ENCODE assay signal across 8 cellular contexts in the genomic region with DNA sequence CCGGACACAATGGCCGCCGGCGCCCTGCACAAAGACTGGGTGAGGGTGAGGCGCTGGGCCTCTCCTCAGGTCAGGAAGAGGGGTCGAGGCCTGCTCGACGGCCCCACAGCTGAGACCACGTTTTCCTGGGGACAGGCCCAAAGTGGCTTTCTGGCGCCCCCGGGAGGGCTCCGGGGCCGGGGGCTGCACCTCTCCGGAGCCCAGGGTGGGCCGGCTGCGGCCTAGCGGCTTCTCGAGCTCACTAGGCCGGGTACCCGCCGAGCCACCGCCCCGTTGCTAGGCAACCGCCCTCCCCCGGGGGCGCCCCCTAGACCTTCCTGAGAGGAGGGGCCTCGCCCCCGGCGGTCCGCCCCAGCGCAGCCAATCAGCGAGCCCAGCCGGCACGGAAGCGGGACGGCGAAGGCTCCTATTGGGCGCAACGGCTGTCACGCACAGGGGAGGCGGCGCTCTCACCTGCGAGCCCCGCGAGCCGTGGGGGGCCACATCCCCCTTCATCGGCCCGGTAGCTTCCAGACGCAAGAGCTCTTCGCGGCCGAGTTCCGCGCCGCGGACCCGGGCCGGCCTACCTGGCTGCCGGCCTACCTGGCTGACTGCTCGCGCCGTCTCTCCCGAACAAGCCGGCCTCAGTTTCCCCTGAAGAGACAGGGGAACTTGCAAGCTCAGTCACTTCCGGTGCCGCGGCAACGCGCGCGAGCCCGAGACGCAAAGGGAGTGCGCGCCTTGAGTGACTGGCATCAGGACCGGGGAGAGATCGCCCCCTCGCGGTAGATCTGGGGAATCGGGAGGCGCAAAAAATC. TPM values are rescaled to one million over a fixed set of nuclear protein-coding genes. Genes with fewer than 3 reads are reported as not detected.
A peak's percentile ranks its signal among the peaks of the same experiment; 100 is the strongest.
DNase-seq lines count a peak whose midpoint lies in the region; ATAC-seq lines count a peak whose summit lies in the region.

No MANE protein-coding gene starts in this region.

- peaks cover 20% of the 10 kb centered on the region for H3K4me1 Mint-ChIP-seq in T-helper 1 cell treated with Interleukin-12 subunit alpha and Interleukin-12 subunit beta and Interleukin-4 antibody, amounts not matched to agents 30 μg/mL and 1 μg/mL, for 36 hours (ENCODE audit: low read depth)

- H3K27me3 Mint-ChIP-seq in T-helper 1 cell treated with Interleukin-12 subunit alpha and Interleukin-12 subunit beta and Interleukin-4 antibody, amounts not matched to agents 30 μg/mL and 1 μg/mL, for 36 hours (ENCODE audit: low read depth): no peaks in the 10 kb centered on the region

- H3K4me1 ChIP-seq in right cardiac atrium (ENCODE audit: control insufficient read depth, insufficient read depth, low read length): peaks cover 10% of the 10 kb centered on the region
- H3K4me1 ChIP-seq in rectal smooth muscle tissue (ENCODE audit: control insufficient read depth, insufficient read depth, low read length): peaks cover 28% of the 10 kb centered on the region
- H3K4me1 ChIP-seq in aorta (ENCODE audit: control insufficient read depth in 1 of 2, insufficient read depth in 2 of 2, low read length in 2 of 2): no peaks in the 10 kb centered on the region

- intact Hi-C loops in right cardiac atrium (cut with DNase I) (loop anchor here (1.0 to 10.0 kb wide), 5 partner anchors 56 to 159 kb away; no protein-coding TSS in a partner anchor), aorta (cut with DNase I) (loop anchor here (1.0 to 10.0 kb wide), 5 partner anchors 62 to 161 kb away; a partner anchor contains a TSS)

- ATAC-seq in GM18498 (IDR thresholded peaks at IDR 0.05; ENCODE audit: unreplicated experiment): peak; percentile 91
- peak; percentile 89 for ATAC-seq in HG02885 (IDR thresholded peaks at IDR 0.05; ENCODE audit: poor library complexity, unreplicated experiment)
- peak; percentile 97 for ATAC-seq in right cardiac atrium
- peak; percentile 97 for ATAC-seq in aorta (ENCODE audit: low FRiP score)

- DNase-seq in NCI-H146 treated with DMSO at 0.1 percent for 48 hours (lab: John Stamatoyannopoulos, UW; ENCODE audit: unreplicated experiment): peak; percentile 98
- DNase-seq in right cardiac atrium: peak; percentile 99 to 100 (median 99)
- peak; percentile 99 for DNase-seq in aorta

- H3K27me3 ChIP-seq in right cardiac atrium (ENCODE audit: control insufficient read depth, insufficient read depth) (no peaks in the 10 kb centered on the region), rectal smooth muscle tissue (ENCODE audit: control insufficient read depth, insufficient read depth, low read length) (no peaks in the 10 kb centered on the region), aorta (ENCODE audit: control insufficient read depth in 1 of 2, insufficient read depth in 2 of 2, low read length in 1 of 2) (no peaks in the 10 kb centered on the region)

- peak overlapping the region; percentile 97 for H3K4me3 Mint-ChIP-seq in T-helper 1 cell treated with Interleukin-12 subunit alpha and Interleukin-12 subunit beta and Interleukin-4 antibody, amounts not matched to agents 30 μg/mL and 1 μg/mL, for 36 hours

- H3K36me3 Mint-ChIP-seq in T-helper 1 cell treated with Interleukin-12 subunit alpha and Interleukin-12 subunit beta and Interleukin-4 antibody, amounts not matched to agents 30 μg/mL and 1 μg/mL, for 36 hours (ENCODE audit: low read depth): peaks cover 39% of the 10 kb centered on the region

- H3K9me3 ChIP-seq in right cardiac atrium (ENCODE audit: control insufficient read depth, low read length) (no peaks in the 10 kb centered on the region), aorta (ENCODE audit: control insufficient read depth, low read length) (no peaks in the 10 kb centered on the region)

- peak overlapping the region; percentile 100 for H3K27ac ChIP-seq in angular gyrus (ENCODE audit: low read depth, low read length)
- H3K27ac ChIP-seq in right cardiac atrium (ENCODE audit: low read length): peak overlapping the region; percentile 97
- peak overlapping the region; percentile 99 for H3K27ac ChIP-seq in rectal smooth muscle tissue (ENCODE audit: low read depth, low read length)
- H3K27ac ChIP-seq in aorta (ENCODE audit: low read depth in 1 of 2, low read length in 2 of 2): peak overlapping the region; percentile 87 to 95

- H3K9ac ChIP-seq in rectal smooth muscle tissue (ENCODE audit: low read length): peak overlapping the region; percentile 99

- H3K36me3 ChIP-seq in rectal smooth muscle tissue (ENCODE audit: control insufficient read depth, insufficient read depth, low read length) (no peaks in the 10 kb centered on the region), aorta (ENCODE audit: control insufficient read depth in 1 of 2, insufficient read depth in 2 of 2, low read length in 1 of 2) (peaks cover 0 to 2% of the 10 kb centered on the region in 2 donors)

- peak overlapping the region; percentile 98 for H3K4me3 ChIP-seq in right cardiac atrium (ENCODE audit: low read length)
- peak overlapping the region; percentile 87 for H3K4me3 ChIP-seq in rectal smooth muscle tissue (ENCODE audit: low read length)
- H3K4me3 ChIP-seq in aorta (ENCODE audit: low read length in 2 of 2): peak overlapping the region; percentile 65 to 94

- H3K27ac Mint-ChIP-seq in T-helper 1 cell treated with Interleukin-12 subunit alpha and Interleukin-12 subunit beta and Interleukin-4 antibody, amounts not matched to agents 30 μg/mL and 1 μg/mL, for 36 hours: peak overlapping the region; percentile 91

- no peaks in the 10 kb centered on the region for H3K9me3 Mint-ChIP-seq in T-helper 1 cell treated with Interleukin-12 subunit alpha and Interleukin-12 subunit beta and Interleukin-4 antibody, amounts not matched to agents 30 μg/mL and 1 μg/mL, for 36 hours

- under 1% methylated on average over 81 of the region's 81 CpGs for WGBS in right cardiac atrium
- WGBS in aorta, 2 donors: 0 to 1% methylated on average over 80 to 81 of the region's 81 CpGs

RNA-seq across cellular contexts. Expression of a gene that starts 0.8 kb away (rescaled TPM):
- total RNA-seq in right cardiac atrium (10 to 100 TPM; 39.9 to 56.9 (median 46.1) TPM), aorta (100 to 1,000 TPM in 1 of 2 donors, 10 to 100 TPM in 1; 69.1 to 107 TPM)
- polyA plus RNA-seq in right cardiac atrium (46.0 TPM), aorta (100 to 1,000 TPM; 103 to 104 TPM)

RNA-seq across cellular contexts. Expression of a gene that starts 15.6 kb away (rescaled TPM):
- total RNA-seq in right cardiac atrium: 1 to 10 TPM in 2 of 4 donors, under 1 TPM in 2; 0.67 to 2.5 (median 1.5) TPM
- polyA plus RNA-seq in right cardiac atrium: 0.41 TPM
- 1 to 10 TPM in 1 of 2 donors, under 1 TPM in 1; 0.75 to 2.1 TPM for total RNA-seq in aorta
- polyA plus RNA-seq in aorta: 1 to 10 TPM; 1.6 to 5.4 TPM

Comparison
In these comparisons a context has a peak if more than half of its experiments do, and no peak if none do; other contexts are left out.
1. Peak in every context shown above with its lines: DNase-seq, ATAC-seq, H3K4me3 ChIP-seq and H3K27ac ChIP-seq.